9 cellular contexts compared by ENCODE assay signal in the genomic region with DNA sequence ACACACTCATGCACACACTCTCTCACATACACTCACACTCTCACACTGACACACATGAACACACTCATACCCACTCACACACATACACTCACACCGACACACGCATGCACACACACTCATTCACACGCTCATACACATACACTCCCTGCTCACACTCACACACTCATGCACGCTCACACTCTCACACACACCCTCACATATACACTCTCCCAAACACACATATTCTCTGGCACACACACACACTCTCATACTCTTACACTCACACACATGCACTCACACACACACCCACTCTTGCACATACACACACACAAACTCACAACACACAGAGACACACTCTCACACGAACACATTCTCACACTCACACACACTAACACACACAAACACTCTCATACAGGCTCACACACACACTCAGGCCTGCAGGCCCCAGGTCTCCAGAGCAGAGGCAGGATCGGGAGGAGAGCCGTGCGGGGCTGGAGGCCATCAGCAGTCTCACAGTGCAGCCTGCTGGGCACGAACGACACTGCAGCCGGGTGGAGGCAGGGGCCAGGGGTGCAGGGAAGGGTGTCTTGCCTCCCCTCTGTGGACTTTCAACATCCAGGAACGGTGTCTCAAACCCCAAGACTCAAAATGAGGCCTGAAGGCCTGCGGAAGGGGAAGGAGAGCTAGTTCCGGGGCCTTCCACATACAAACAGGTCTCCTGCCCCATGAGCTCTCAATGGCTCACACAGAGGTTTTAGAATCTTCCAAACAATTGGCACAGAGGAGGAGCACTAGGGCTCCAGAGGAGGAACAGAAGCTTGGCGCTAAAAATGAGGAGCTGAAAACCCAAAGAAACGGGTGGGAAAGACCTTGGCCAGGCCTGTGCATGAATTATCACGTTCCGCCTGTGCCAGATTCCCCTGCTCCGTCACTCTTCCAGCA.
DNase-seq lines count a peak whose midpoint lies in the region; ATAC-seq, FAIRE-seq and TF ChIP-seq lines count a peak whose summit lies in the region.
"Had no signal": no experiment of that assay in that cellular context is flagged by ENCODE, and none has a peak within 500 bp of the region (broad histone marks: within the 10 kb centered on the region; RNA-seq: fewer than 3 reads in every experiment).

No MANE protein-coding gene starts in this region.

- no peak for FAIRE-seq in small intestine (lab: Jason Lieb, UNC)
- FAIRE-seq: GM18507 had no signal

- TF ChIP-seq CTCF in OCI-LY3 (IDR thresholded peaks at IDR 0.05; ENCODE audit: low read depth, low read length) (peak; percentile 30; the same call in 1 of the 2 replicates), foreskin keratinocyte (conservative IDR thresholded peaks at IDR 0.05) (peak; percentile 51)

- WGBS in small intestine, 3 donors = 44 to 57% (median 49%) methylated on average over 19 of the region's 19 CpGs

- H3K36me3 ChIP-seq in OCI-LY3 (replicated peaks; ENCODE audit: low read depth, low read length) = no peaks in the 10 kb centered on the region
- no peaks in the 10 kb centered on the region for H3K36me3 ChIP-seq in small intestine (ENCODE audit: control insufficient read depth in 2 of 2, insufficient read depth in 2 of 2, low read length in 2 of 2)

- no peak overlapping the region for H3K4me3 ChIP-seq in OCI-LY3 (ENCODE audit: low read length)
- H3K4me3 ChIP-seq in small intestine (ENCODE audit: low read depth in 1 of 2, low read length in 2 of 2) = no peak overlapping the region

- no peak overlapping the region for H3K4me2 ChIP-seq in OCI-LY3 (ENCODE audit: low read length)

- H3K79me2 ChIP-seq in OCI-LY3 (ENCODE audit: low read length) = no peaks in the 10 kb centered on the region

- H3K9me3 ChIP-seq in OCI-LY3 (ENCODE audit: insufficient read depth, low read length) (no peaks in the 10 kb centered on the region), small intestine (ENCODE audit: control insufficient read depth, low read depth) (no peaks in the 10 kb centered on the region)

- no peak overlapping the region for H3K9ac ChIP-seq in OCI-LY3 (ENCODE audit: low read length)

- DNase-seq in activated T-cell treated with anti-CD3 and anti-CD28 coated beads for 48 hours (ENCODE audit: low read depth) (peak; percentile 28), activated T-cell treated with anti-CD3 and anti-CD28 coated beads for 4 hours (no peak), foreskin keratinocyte (no peak), small intestine (peak; percentile 67)

- ATAC-seq in foreskin keratinocyte (peak; percentile 36), GM19397 (IDR thresholded peaks at IDR 0.05; ENCODE audit: unreplicated experiment) (no peak), GM18868 (IDR thresholded peaks at IDR 0.05; ENCODE audit: unreplicated experiment) (no peak), HG03439 (IDR thresholded peaks at IDR 0.05; ENCODE audit: unreplicated experiment) (no peak)

- peaks cover 9% of the 10 kb centered on the region; the same call in 1 of the 2 replicates for H3K27me3 ChIP-seq in OCI-LY3 (ENCODE audit: low read depth, low read length)
- no peaks in the 10 kb centered on the region for H3K27me3 ChIP-seq in foreskin keratinocyte
- no peaks in the 10 kb centered on the region for H3K27me3 ChIP-seq in small intestine (ENCODE audit: control insufficient read depth in 2 of 2, insufficient read depth in 2 of 2, low read length in 2 of 2)

- no peaks in the 10 kb centered on the region for H4K20me1 ChIP-seq in OCI-LY3 (ENCODE audit: insufficient read depth, low read length)

- H3K27ac ChIP-seq in OCI-LY3 (ENCODE audit: low read length) (no peak overlapping the region), foreskin keratinocyte (no peak overlapping the region), small intestine (ENCODE audit: low read depth in 1 of 2, low read length in 1 of 2) (no peak overlapping the region)

- no peak overlapping the region for H2AFZ ChIP-seq in OCI-LY3 (ENCODE audit: low read depth, low read length)

- no peaks in the 10 kb centered on the region for H3K4me1 ChIP-seq in OCI-LY3 (ENCODE audit: low read length)
- H3K4me1 ChIP-seq in foreskin keratinocyte = no peaks in the 10 kb centered on the region
- no peaks in the 10 kb centered on the region for H3K4me1 ChIP-seq in small intestine (ENCODE audit: control insufficient read depth in 2 of 2, insufficient read depth in 1 of 2, low read depth in 1 of 2, low read length in 1 of 2)

Comparison
In these comparisons a context has a peak if more than half of its experiments do, and no peak if none do; other contexts are left out.
1. DNase-seq: peak in activated T-cell treated with anti-CD3 and anti-CD28 coated beads for 48 hours (single experiment) and small intestine (single experiment); none in activated T-cell treated with anti-CD3 and anti-CD28 coated beads for 4 hours (single experiment) and foreskin keratinocyte (0 of 2).